8 cellular contexts compared by ENCODE assay signal in the genomic region with DNA sequence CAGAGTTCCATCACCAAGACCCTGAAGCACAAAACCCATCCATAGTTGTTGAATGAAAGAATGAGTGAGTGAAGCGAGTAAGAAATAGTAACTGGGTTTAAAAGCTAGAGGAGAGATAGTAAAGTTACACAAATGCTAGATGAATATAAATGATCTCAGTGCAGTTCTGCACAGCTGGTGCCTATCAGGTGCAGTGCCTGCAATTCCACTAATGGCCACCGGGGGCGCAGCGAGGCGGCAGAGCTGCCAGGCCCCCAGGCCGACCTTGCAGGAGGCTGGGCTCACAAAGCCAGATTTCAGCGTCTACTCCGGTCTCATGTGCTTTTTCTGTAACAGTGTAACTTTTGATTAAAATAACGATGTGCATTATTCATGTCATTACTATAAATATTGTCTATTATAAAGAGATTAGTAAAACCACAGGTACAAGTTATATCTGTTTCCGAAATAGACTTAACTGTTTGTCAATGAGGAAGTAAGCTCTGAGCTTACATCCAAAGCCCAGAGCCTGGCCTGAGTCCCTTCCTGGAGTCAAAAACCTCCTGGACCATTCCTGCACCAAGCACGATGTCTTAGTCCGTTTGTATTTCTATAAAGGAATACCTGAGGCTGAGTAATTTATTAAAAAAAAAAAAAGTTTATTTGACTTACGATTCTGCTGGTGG.
A peak's percentile ranks its signal among the peaks of the same experiment; 100 is the strongest.
DNase-seq lines count a peak whose midpoint lies in the region; ATAC-seq and TF ChIP-seq lines count a peak whose summit lies in the region.

No MANE protein-coding gene starts in this region.

- no peak overlapping the region for H3K27ac Mint-ChIP-seq in T-cell
- H3K27ac Mint-ChIP-seq in activated naive CD8-positive, alpha-beta T cell treated with anti-CD3 and anti-CD28 coated beads for 36 hours: no peak overlapping the region

- no peak for TF ChIP-seq POLR2A in gastrocnemius medialis (IDR thresholded peaks at IDR 0.05)

- H3K4me3 Mint-ChIP-seq in T-cell: no peak overlapping the region
- H3K4me3 Mint-ChIP-seq in activated naive CD8-positive, alpha-beta T cell treated with anti-CD3 and anti-CD28 coated beads for 36 hours: no peak overlapping the region

- peaks cover 14 to 15% of the 10 kb centered on the region in 2 donors for H3K27me3 Mint-ChIP-seq in T-cell
- H3K27me3 Mint-ChIP-seq in activated naive CD8-positive, alpha-beta T cell treated with anti-CD3 and anti-CD28 coated beads for 36 hours: peaks cover 3% of the 10 kb centered on the region

- POLR2A ChIA-PET in T-cell (lab: Charles Lee): no interaction called here

- no peaks in the 10 kb centered on the region for H3K36me3 ChIP-seq in gastrocnemius medialis

- peak; percentile 76 to 99 (median 84) for TF ChIP-seq CTCF in gastrocnemius medialis (IDR thresholded peaks at IDR 0.05 in 4 of 5, conservative IDR thresholded peaks at IDR 0.05 in 1 of 5)

- no peaks in the 10 kb centered on the region for H3K9me3 ChIP-seq in gastrocnemius medialis

- no peaks in the 10 kb centered on the region for H3K4me1 ChIP-seq in gastrocnemius medialis

- CTCF ChIA-PET in T-cell (lab: Charles Lee): interaction anchor here in 1 of 2 donors (0.6 kb wide), 1 partner anchor 26 kb away, joined by 3 read pairs; no protein-coding TSS in a partner anchor

- H3K4me3 ChIP-seq in Jurkat, Clone E6-1 (ENCODE audit: low read length): no peak overlapping the region
- H3K4me3 ChIP-seq in gastrocnemius medialis: no peak overlapping the region

- in situ Hi-C loops in gastrocnemius medialis (cut with MboI; ENCODE audit: low sequenced_read_pairs in 4 of 4): loop anchor here (25.0 kb wide), 4 partner anchors 223 to 448 kb away; no protein-coding TSS in a partner anchor

- ATAC-seq in T-cell (replicated peaks in 1 of 4) (peak in 3 of 4 experiments; percentile 63 to 73 (median 67)), left cardiac atrium (peak; percentile 57 to 74), gastrocnemius medialis (peak in 1 of 2 donors; percentile 56)

- H3K9me3 Mint-ChIP-seq in T-cell: no peaks in the 10 kb centered on the region
- H3K9me3 Mint-ChIP-seq in activated naive CD8-positive, alpha-beta T cell treated with anti-CD3 and anti-CD28 coated beads for 36 hours: peaks cover 2% of the 10 kb centered on the region

- H3K36me3 Mint-ChIP-seq in T-cell: no peaks in the 10 kb centered on the region
- H3K36me3 Mint-ChIP-seq in activated naive CD8-positive, alpha-beta T cell treated with anti-CD3 and anti-CD28 coated beads for 36 hours: no peaks in the 10 kb centered on the region

- DNase-seq in SIG-M5 treated with dmso at 0.1 percent for 504 hours (lab: John Stamatoyannopoulos, UW; ENCODE audit: unreplicated experiment) (peak; percentile 9), SIG-M5 (lab: John Stamatoyannopoulos, UW) (no peak), T-cell (peak in 33 of 34 experiments; percentile 20 to 75 (median 55)), left cardiac atrium (peak; percentile 70), gastrocnemius medialis (peak in 1 of 2 donors; percentile 28), dedifferentiated amniotic fluid mesenchymal stem cell (ENCODE audit: extremely low spot score) (no peak)
- peak; percentile 36 for DNase-seq in Jurkat, Clone E6-1 (ENCODE audit: low read depth, low spot score)
- DNase-seq in activated naive CD8-positive, alpha-beta T cell treated with anti-CD3 and anti-CD28 coated beads for 36 hours: peak; percentile 67

- no peak overlapping the region for H3K27ac ChIP-seq in gastrocnemius medialis

- H3K27me3 ChIP-seq in gastrocnemius medialis: peaks cover 0 to 3% (median 2%) of the 10 kb centered on the region in 3 donors

- intact Hi-C loops in left cardiac atrium (cut with DNase I): loop anchor here in 1 of 2 donors (5.0 to 10.0 kb wide), 2 partner anchors 398 to 460 kb away; no protein-coding TSS in a partner anchor
- intact Hi-C loops in gastrocnemius medialis (cut with DNase I; ENCODE audit: low total_unique reads): loop anchor here (5.0 kb wide), 1 partner anchor 403 kb away; no protein-coding TSS in a partner anchor

- peaks cover 4 to 6% (median 6%) of the 10 kb centered on the region in 3 donors for H3K4me1 Mint-ChIP-seq in T-cell
- peaks cover 3% of the 10 kb centered on the region for H3K4me1 Mint-ChIP-seq in activated naive CD8-positive, alpha-beta T cell treated with anti-CD3 and anti-CD28 coated beads for 36 hours

Comparison
In these comparisons a context has a peak if more than half of its experiments do, and no peak if none do; other contexts are left out.
1. DNase-seq: peak in SIG-M5 treated with dmso at 0.1 percent for 504 hours (single experiment), Jurkat, Clone E6-1 (single experiment), T-cell (33 of 34), activated naive CD8-positive, alpha-beta T cell treated with anti-CD3 and anti-CD28 coated beads for 36 hours (single experiment) and left cardiac atrium (single experiment); none in SIG-M5 (single experiment) and dedifferentiated amniotic fluid mesenchymal stem cell (single experiment).